Comparison of ENCODE assay signal across 8 cellular contexts in the genomic region with DNA sequence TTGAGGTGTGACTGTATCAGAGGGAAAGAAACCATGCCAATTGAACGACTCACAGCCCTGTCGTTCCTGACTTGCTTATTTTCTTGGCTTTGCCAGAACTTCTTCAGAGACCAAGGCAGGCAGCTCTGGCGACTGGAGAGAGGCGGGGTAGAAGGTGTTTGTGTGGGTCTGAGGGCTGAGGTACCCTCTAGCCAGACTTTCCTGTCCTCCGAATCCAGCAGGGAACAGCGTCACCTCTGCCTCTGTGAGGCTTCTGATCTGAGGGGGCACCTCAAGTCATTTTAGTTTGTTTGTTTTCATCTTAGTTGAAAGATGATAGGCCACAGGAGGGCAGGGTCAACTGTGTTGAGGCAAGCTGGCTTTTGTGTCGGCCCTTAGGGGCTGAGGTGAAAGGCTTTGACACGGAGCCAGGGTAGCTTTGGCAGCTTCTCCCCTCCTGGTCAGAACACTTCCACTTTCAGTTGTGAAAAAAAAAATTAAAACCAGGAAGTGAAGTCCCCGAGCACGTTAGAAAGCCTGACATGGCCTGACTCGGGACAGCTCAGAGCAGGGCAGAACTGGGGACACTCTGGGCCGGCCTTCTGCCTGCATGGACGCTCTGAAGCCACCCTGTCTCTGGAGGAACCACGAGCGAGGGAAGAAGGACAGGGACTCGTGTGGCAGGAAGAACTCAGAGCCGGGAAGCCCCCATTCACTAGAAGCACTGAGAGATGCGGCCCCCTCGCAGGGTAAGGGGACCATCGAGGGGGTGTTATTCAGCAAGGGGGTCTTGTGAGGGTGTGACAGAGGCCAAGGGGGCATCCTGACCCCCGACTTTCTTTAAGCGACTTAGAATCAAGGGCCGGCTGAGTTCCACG. TPM values are rescaled to one million over a fixed set of nuclear protein-coding genes. Genes with fewer than 3 reads are reported as not detected.
DNase-seq lines count a peak whose midpoint lies in the region; ATAC-seq, FAIRE-seq and TF ChIP-seq lines count a peak whose summit lies in the region.

No MANE protein-coding gene starts in this region.

- H3K27ac ChIP-seq in ovary: peak overlapping the region; percentile 37 to 50

- POLR2A ChIA-PET in activated CD8-positive, alpha-beta T cell treated with anti-CD3 and anti-CD28 coated beads for 36 hours (lab: Charles Lee): interaction anchor here (0.6 to 2.9 kb wide), 8 partner anchors 9 to 1590 kb away, joined by 3 to 27 read pairs (median 4); a partner anchor contains a TSS

- peak overlapping the region; percentile 89 for H3K4me3 ChIP-seq in GM12864 (ENCODE audit: low read depth, low read length)
- H3K4me3 ChIP-seq in MG63: no peak overlapping the region
- H3K4me3 ChIP-seq in ovary: peak overlapping the region; percentile 26

- no peak for TF ChIP-seq POLR2A in ovary (IDR thresholded peaks at IDR 0.05)

- no peaks in the 10 kb centered on the region for H3K27me3 Mint-ChIP-seq in activated CD8-positive, alpha-beta T cell treated with anti-CD3 and anti-CD28 coated beads for 36 hours

- peak overlapping the region; percentile 100 for H3K27ac Mint-ChIP-seq in activated CD8-positive, alpha-beta T cell treated with anti-CD3 and anti-CD28 coated beads for 36 hours

- WGBS in ovary, 3 donors: 29 to 54% (median 38%) methylated on average over 24 of the region's 24 CpGs

- TF ChIP-seq CTCF in GM12864 (IDR thresholded peaks at IDR 0.05; ENCODE audit: low read depth, low read length, missing control alignments) (no peak), ovary (IDR thresholded peaks at IDR 0.05) (no peak)
- no peak for TF ChIP-seq CTCF in activated CD8-positive, alpha-beta T cell treated with anti-CD3 and anti-CD28 coated beads for 36 hours (IDR thresholded peaks at IDR 0.05)

- H3K4me1 ChIP-seq in ovary (ENCODE audit: insufficient read depth): peaks cover 11% of the 10 kb centered on the region

- DNase-seq in GM12864 (ENCODE audit: low read depth) (peak; percentile 65), MG63 (peak; percentile 67), fibroblast of gingiva (ENCODE audit: low read depth) (peak; percentile 56), ovary (peak; percentile 67 to 84 (median 74)), urothelium cell line (ENCODE audit: low spot score) (no peak), NCI-H1092 treated with DMSO at 0.1 percent for 48 hours (lab: John Stamatoyannopoulos, UW) (no peak)
- peak; percentile 50 for DNase-seq in activated CD8-positive, alpha-beta T cell treated with anti-CD3 and anti-CD28 coated beads for 36 hours

- H3K4me1 Mint-ChIP-seq in activated CD8-positive, alpha-beta T cell treated with anti-CD3 and anti-CD28 coated beads for 36 hours (ENCODE audit: low read depth): peaks cover 70% of the 10 kb centered on the region

- no peak for TF ChIP-seq EP300 in ovary (IDR thresholded peaks at IDR 0.05)

- peaks cover 10% of the 10 kb centered on the region for H3K9me3 Mint-ChIP-seq in activated CD8-positive, alpha-beta T cell treated with anti-CD3 and anti-CD28 coated beads for 36 hours

- CTCF ChIA-PET in activated CD8-positive, alpha-beta T cell treated with anti-CD3 and anti-CD28 coated beads for 36 hours (lab: Charles Lee): interaction anchor here (1.0 to 2.0 kb wide), 9 partner anchors 9 to 96 kb away, joined by 3 to 5 read pairs (median 5); a partner anchor contains a TSS

- peak; percentile 88 for ATAC-seq in GM21786 (IDR thresholded peaks at IDR 0.05; ENCODE audit: unreplicated experiment)
- peak; percentile 67 for ATAC-seq in activated CD8-positive, alpha-beta T cell treated with anti-CD3 and anti-CD28 coated beads for 36 hours

- H3K4me3 Mint-ChIP-seq in activated CD8-positive, alpha-beta T cell treated with anti-CD3 and anti-CD28 coated beads for 36 hours: peak overlapping the region; percentile 99

- H3K36me3 ChIP-seq in MG63 (no peaks in the 10 kb centered on the region), ovary (no peaks in the 10 kb centered on the region)

- H3K9me3 ChIP-seq in MG63: no peaks in the 10 kb centered on the region
- H3K9me3 ChIP-seq in ovary: no peaks in the 10 kb centered on the region

- peaks cover 25% of the 10 kb centered on the region for H3K36me3 Mint-ChIP-seq in activated CD8-positive, alpha-beta T cell treated with anti-CD3 and anti-CD28 coated beads for 36 hours (ENCODE audit: low read depth)

- intact Hi-C loops in activated CD8-positive, alpha-beta T cell treated with anti-CD3 and anti-CD28 coated beads for 36 hours (cut with micrococcal nuclease): no loop called here
- intact Hi-C loops in ovary (cut with DNase I): no loop called here

- FAIRE-seq in urothelium cell line (lab: Jason Lieb, UNC): no peak

- no peaks in the 10 kb centered on the region for H3K27me3 ChIP-seq in MG63
- H3K27me3 ChIP-seq in ovary: no peaks in the 10 kb centered on the region

RNA-seq across cellular contexts. Expression of a gene that starts 2.0 kb away (rescaled TPM):
- 3.2 and 6.5 TPM in 2 replicates for total RNA-seq in MG63 (2014; rRNA removed; shearing (Covaris generic); ENCODE audit: low replicate concordance)
- 10 to 100 TPM; 33.7 to 34.1 TPM for total RNA-seq in activated CD8-positive, alpha-beta T cell treated with anti-CD3 and anti-CD28 coated beads for 36 hours
- total RNA-seq in ovary: 10 to 100 TPM in 6 of 7 donors, 1 to 10 TPM in 1; 7.9 to 34.2 (median 20.6) TPM
- 10 to 100 TPM; 10.8 to 29.4 TPM for polyA plus RNA-seq in ovary

Comparison
In these comparisons a context has a peak if more than half of its experiments do, and no peak if none do; other contexts are left out.
1. DNase-seq: peak in GM12864 (single experiment), MG63 (single experiment), activated CD8-positive, alpha-beta T cell treated with anti-CD3 and anti-CD28 coated beads for 36 hours (single experiment), fibroblast of gingiva (single experiment) and ovary (5 of 5); none in urothelium cell line (single experiment) and NCI-H1092 treated with DMSO at 0.1 percent for 48 hours (single experiment).